17 cellular contexts compared by ENCODE assay signal in genomic region chr2:40741532-40741931, GRCh38.
"Had no signal": no experiment of that assay in that cellular context is flagged by ENCODE, and none has a peak within 500 bp of the region (broad histone marks: within the 10 kb centered on the region; RNA-seq: fewer than 3 reads in every experiment).

No MANE protein-coding gene starts in this region.

- H3K27me3 ChIP-seq: colonic mucosa, upper lobe of right lung had no signal

- H3K4me1 ChIP-seq: colonic mucosa, upper lobe of right lung had no signal

- DNase-seq: activated CD4-positive, alpha-beta memory T cell treated with anti-CD3 and anti-CD28 coated beads for 36 hours; activated gamma-delta T cell treated with Interleukin-2 at 50 U/mL for 16 hours; activated T-cell treated with anti-CD3 and anti-CD28 coated beads for 4 hours; amniotic stem cell; colonic mucosa; hypothalamus; posterior cingulate gyrus; retina; stimulated activated CD4-positive, alpha-beta T cell treated with anti-CD3 and anti-CD28 coated beads, Interleukin-12 subunit alpha, Interleukin-12 subunit beta, amount 100 ng/mL, for 4 hours; stimulated activated CD4-positive, alpha-beta T cell treated with anti-CD3 and anti-CD28 coated beads, Interleukin-1b, Interleukin-23, amount 100 ng/mL, for 48 hours; stimulated activated CD8-positive, alpha-beta memory T cell treated with anti-CD3 and anti-CD28 coated beads, Interleukin-4, amount 100 ng/mL, for 48 hours; stimulated activated naive CD4-positive, alpha-beta T cell; T-helper 2 cell; upper lobe of right lung; WERI-Rb-1 had no signal

- H3K27ac ChIP-seq: colonic mucosa, upper lobe of right lung, WERI-Rb-1 had no signal

- H3K4me3 ChIP-seq: colonic mucosa, lung, upper lobe of right lung had no signal

- ATAC-seq: left lobe of liver, upper lobe of right lung had no signal

- H3K9me3 ChIP-seq: colonic mucosa, upper lobe of right lung had no signal

- H3K36me3 ChIP-seq: colonic mucosa, upper lobe of right lung, WERI-Rb-1 had no signal
